8 cellular contexts compared by ENCODE assay signal in genomic region chr14:54488646-54489317, GRCh38. TPM values are rescaled to one million over a fixed set of nuclear protein-coding genes. Genes with fewer than 3 reads are reported as not detected.
DNase-seq lines count a peak whose midpoint lies in the region; ATAC-seq and TF ChIP-seq lines count a peak whose summit lies in the region.

Gene GMFB (minus strand): TSS chr14:54488980. CDS start chr14:54488927, 53 bp downstream.

- CTCF ChIA-PET in CD4-positive, alpha-beta memory T cell (lab: Charles Lee; ENCODE audit: partially characterized antibody), result interaction anchor here (0.8 to 5.5 kb wide), 11 partner anchors 13 to 285 kb away, joined by 3 to 55 read pairs (median 4); partner anchors contain the start of genes CGRRF1 and CNIH1

- TF ChIP-seq POLR2A in lower leg skin (IDR thresholded peaks at IDR 0.05), result no peak

- H3K9me3 ChIP-seq in CD4-positive, alpha-beta memory T cell (ENCODE audit: control insufficient read depth in 1 of 2, low read length in 2 of 2), result no peaks in the 10 kb centered on the region

- POLR2A ChIA-PET in CD4-positive, alpha-beta memory T cell (lab: Charles Lee; ENCODE audit: partially characterized antibody), result interaction anchor here (0.7 to 4.5 kb wide), 12 partner anchors 12 to 92 kb away, joined by 3 to 53 read pairs (median 4); partner anchors contain the start of genes CDKN3, CGRRF1 and CNIH1

- H3K27me3 ChIP-seq in CD4-positive, alpha-beta memory T cell (ENCODE audit: insufficient read depth, low read length), result no peaks in the 10 kb centered on the region
- H3K27me3 ChIP-seq in dorsolateral prefrontal cortex, result no peaks in the 10 kb centered on the region

- no peaks in the 10 kb centered on the region for H3K27me3 Mint-ChIP-seq in CD4-positive, alpha-beta memory T cell

- H3K4me3 Mint-ChIP-seq in CD4-positive, alpha-beta memory T cell, result peak within 1 kb of the TSS; percentile 85 to 97 (median 94)

- intact Hi-C loops in CD4-positive, alpha-beta memory T cell (cut with micrococcal nuclease), result loop anchor here (1.0 to 5.0 kb wide), 6 partner anchors 21 to 414 kb away; partner anchors contain the start of genes CDKN3, CGRRF1, CNIH1 and GCH1
- intact Hi-C loops in dorsolateral prefrontal cortex (cut with DNase I), result loop anchor here (1.0 to 5.0 kb wide), 3 partner anchors 21 to 46 kb away; partner anchors contain the start of genes CGRRF1 (in 2 of the 2) and CNIH1 (in 1 of the 2)
- intact Hi-C loops in lower leg skin (cut with DNase I; ENCODE audit: low total_unique reads), result no loop called here

- H3K9me3 Mint-ChIP-seq in CD4-positive, alpha-beta memory T cell, result peaks cover 0 to 2% (median 0%) of the 10 kb centered on the region in 8 donors

- ATAC-seq in GM19438 (IDR thresholded peaks at IDR 0.05; ENCODE audit: low read depth, unreplicated experiment) (peak; percentile 82), HG03575 (IDR thresholded peaks at IDR 0.05; ENCODE audit: extremely low read depth, insufficient number of reproducible peaks, low FRiP score, unreplicated experiment) (peak; percentile 57)

- H3K4me1 ChIP-seq in CD4-positive, alpha-beta memory T cell (ENCODE audit: insufficient read depth, low read length), result peaks cover 57% of the 10 kb centered on the region

- H3K36me3 Mint-ChIP-seq in CD4-positive, alpha-beta memory T cell, result peaks cover 0 to 12% of the 10 kb centered on the region in 2 donors

- H3K27ac Mint-ChIP-seq in CD4-positive, alpha-beta memory T cell, result peak within 1 kb of the TSS; percentile 89 to 99 (median 97)

- peaks cover 48 to 70% (median 57%) of the 10 kb centered on the region in 4 donors for H3K4me1 Mint-ChIP-seq in CD4-positive, alpha-beta memory T cell

- TF ChIP-seq CTCF in dorsolateral prefrontal cortex (IDR thresholded peaks at IDR 0.05 in 54 of 56, conservative IDR thresholded peaks at IDR 0.05 in 2 of 56; ENCODE audit: low read depth in 1 of 56, partially characterized antibody in 56 of 56) (peak in 55 of 56 donors; percentile 35 to 85 (median 66)), lower leg skin (IDR thresholded peaks at IDR 0.05) (no peak)

- H3K36me3 ChIP-seq in CD4-positive, alpha-beta memory T cell (ENCODE audit: insufficient read depth, low read length), result no peaks in the 10 kb centered on the region

- peak within 1 kb of the TSS; percentile 80 for H3K27ac ChIP-seq in CD4-positive, alpha-beta memory T cell (ENCODE audit: low read depth, low read length)
- H3K27ac ChIP-seq in dorsolateral prefrontal cortex, result peak within 1 kb of the TSS; percentile 24 to 98 (median 93)

- WGBS in lower leg skin, 2 donors, result 0 to 2% methylated on average over 31 to 33 of the region's 51 CpGs

- H3K4me3 ChIP-seq in CD4-positive, alpha-beta memory T cell (ENCODE audit: low read length in 2 of 2), result peak within 1 kb of the TSS; percentile 50 to 66
- H3K4me3 ChIP-seq in dorsolateral prefrontal cortex (peak within 1 kb of the TSS; percentile 62 to 100 (median 95)), lower leg skin (ENCODE audit: low read depth, poor library complexity, severe bottlenecking) (peak within 1 kb of the TSS; percentile 85)

- DNase-seq in CD4-positive, alpha-beta memory T cell, result peak; percentile 84 to 88 (median 87)
- DNase-seq in NCI-H82 (lab: John Stamatoyannopoulos, UW) (peak; percentile 85), dorsolateral prefrontal cortex (peak; percentile 82 to 90 (median 86)), lower leg skin (ENCODE audit: low spot score in 2 of 2) (peak; percentile 90 to 98)
- peak; percentile 87 to 91 for DNase-seq in activated CD4-positive, alpha-beta T cell treated with anti-CD3 and anti-CD28 coated beads, Interleukin-2, amount 50 U/mL, for 48 hours
- peak; percentile 79 to 83 for DNase-seq in stimulated activated CD4-positive, alpha-beta T cell treated with anti-CD3 and anti-CD28 coated beads, Interleukin-4, amount 100 ng/mL, for 48 hours (ENCODE audit: low read depth in 2 of 2)

RNA-seq across cellular contexts. Expression of gene GMFB, which starts in this region (rescaled TPM):
- 10 to 100 TPM; 31.1 to 36.4 TPM for total RNA-seq in CD4-positive, alpha-beta memory T cell
- 10 to 100 TPM; 19.1 to 20.1 TPM for polyA plus RNA-seq in CD4-positive, alpha-beta memory T cell
- total RNA-seq in dorsolateral prefrontal cortex (100 to 1,000 TPM in 91 of 120 experiments, 10 to 100 TPM in 29; 78.7 to 157 (median 110) TPM), lower leg skin (10 to 100 TPM; 15.9 to 23.0 (median 19.1) TPM)

Comparison
In these comparisons a context has a peak if more than half of its experiments do, and no peak if none do; other contexts are left out.
1. Peak in every context shown above with its lines: DNase-seq, ATAC-seq, H3K4me3 ChIP-seq and H3K27ac ChIP-seq.
2. CTCF ChIP-seq: peak in dorsolateral prefrontal cortex (55 of 56); none in lower leg skin (0 of 3).